In the genomic region with DNA sequence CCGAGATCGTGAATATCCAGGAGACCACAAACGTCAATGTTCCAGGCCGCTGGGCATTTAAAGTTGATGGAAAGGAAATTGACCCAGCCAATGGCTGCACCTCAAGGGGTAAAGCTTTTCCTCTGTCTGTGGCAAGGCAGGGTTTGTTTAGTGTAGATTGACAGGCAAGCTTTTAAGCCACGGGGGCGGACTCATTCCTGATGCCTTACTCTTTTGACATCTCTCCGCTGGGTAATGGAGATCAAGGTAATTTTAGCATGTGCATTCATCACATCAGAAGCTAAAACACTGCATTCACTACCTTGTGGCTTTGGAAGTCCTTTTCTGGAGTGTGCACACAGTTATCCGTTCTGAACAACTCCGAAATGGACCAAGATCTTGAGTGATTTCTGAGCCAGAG, we compare ENCODE assay signal across 30 cellular contexts. TPM values are rescaled to one million over a fixed set of nuclear protein-coding genes. Genes with fewer than 3 reads are reported as not detected.
"Had no signal": no experiment of that assay in that cellular context is flagged by ENCODE, and none has a peak within 500 bp of the region (broad histone marks: within the 10 kb centered on the region; RNA-seq: fewer than 3 reads in every experiment).

No MANE protein-coding gene starts in this region.

- H3K36me3 ChIP-seq: ascending aorta, cardiac muscle cell had no signal

- ATAC-seq: activated naive CD4-positive, alpha-beta T cell treated with anti-CD3 and anti-CD28 coated beads, Interleukin-2, amount 50 U/mL, for 72 hours; activated naive CD8-positive, alpha-beta T cell treated with anti-CD3 and anti-CD28 coated beads, Interleukin-2, amount 50 U/mL, for 24 hours; Right ventricle myocardium inferior; T-cell had no signal

- H3K27me3 ChIP-seq: ascending aorta, cardiac muscle cell had no signal

- H3K27ac ChIP-seq: ascending aorta, cardiac muscle cell, KMS-11, SK-N-MC, VCaP had no signal

- H3K4me1 ChIP-seq: ascending aorta had no signal

- H3K4me3 ChIP-seq: ascending aorta, cardiac muscle cell, SK-N-MC had no signal

- H3K9ac ChIP-seq: KMS-11 had no signal

- H3K9me3 ChIP-seq: ascending aorta had no signal

- DNase-seq: activated CD4-positive, alpha-beta memory T cell treated with anti-CD3 and anti-CD28 coated beads for 36 hours; activated CD4-positive, alpha-beta T cell treated with anti-CD3 and anti-CD28 coated beads, Interleukin-2, amount 10 ng/mL, durations not matched to agents 7 days and 5 days; activated CD4-positive, CD25-positive, alpha-beta regulatory T cell; activated CD8-positive, alpha-beta memory T cell treated with anti-CD3 and anti-CD28 coated beads for 24 hours; activated effector memory CD4-positive, alpha-beta T cell treated with anti-CD3 and anti-CD28 coated beads, Interleukin-2, amount 50 U/mL, for 16 hours; activated naive CD4-positive, alpha-beta T cell treated with Interleukin-2 at 50 U/mL for 16 hours; activated naive CD8-positive, alpha-beta T cell treated with anti-CD3 and anti-CD28 coated beads, Interleukin-2, amount 50 U/mL, for 24 hours; activated T-cell treated with anti-CD3 and anti-CD28 coated beads, Interleukin-2, amount 50 U/mL, for 4 hours; amniotic stem cell; MV-4-11; NCI-H1105; NCI-H1436 treated with DMSO at 0.1 percent for 48 hours; NCI-H187; NCI-H2081; NCI-H2171; NCI-H345; NCI-H510A; NCI-H526 treated with DMSO at 0.1 percent for 48 hours; NCI-H82; OCI-M1; RPMI8226; T-cell; T-helper 2 cell had no signal

- H3K4me2 ChIP-seq: KMS-11 had no signal

RNA-seq across cellular contexts. Expression of a gene that starts 12.6 kb away (rescaled TPM):
- total RNA-seq: ascending aorta had no signal
